ENCODE assay signal across 11 cellular contexts in genomic region chr11:116170526-116171120, GRCh38.
DNase-seq lines count a peak whose midpoint lies in the region; TF ChIP-seq lines count a peak whose summit lies in the region.
"Had no signal": no experiment of that assay in that cellular context is flagged by ENCODE, and none has a peak within 500 bp of the region (broad histone marks: within the 10 kb centered on the region; RNA-seq: fewer than 3 reads in every experiment).

No MANE protein-coding gene starts in this region.

- no peaks in the 10 kb centered on the region for H3K36me3 Mint-ChIP-seq in nephron progenitor cell (ENCODE audit: low read depth)

- no peak for TF ChIP-seq CTCF in HEK293 (tag by site-specific recombination; IDR thresholded peaks at IDR 0.05)
- TF ChIP-seq CTCF in WERI-Rb-1 (IDR thresholded peaks at IDR 0.05; ENCODE audit: low read depth, low read length), result peak; percentile 89
- peak; percentile 29 for TF ChIP-seq CTCF in nephron progenitor cell (IDR thresholded peaks at IDR 0.05)
- peak in 1 of 6 experiments; percentile 27 for TF ChIP-seq CTCF in esophagus squamous epithelium (IDR thresholded peaks at IDR 0.05)

- H3K27ac ChIP-seq in HEK293 (ENCODE audit: extremely low read depth, low read depth, low read length) (no peak overlapping the region), WERI-Rb-1 (no peak overlapping the region), esophagus squamous epithelium (no peak overlapping the region)
- H3K27ac ChIP-seq: HL-60, skin epidermis had no signal

- 45% methylated on average over 6 to 7 of the region's 8 CpGs for WGBS in esophagus squamous epithelium, 2 donors

- H3K4me1 ChIP-seq in HEK293 (ENCODE audit: control insufficient read depth, insufficient read depth, low read length) (no peaks in the 10 kb centered on the region), esophagus squamous epithelium (no peaks in the 10 kb centered on the region)

- DNase-seq in NCI-H2196 (lab: John Stamatoyannopoulos, UW; ENCODE audit: unreplicated experiment), result peak; percentile 7
- DNase-seq in NCI-H2196 treated with DMSO at 0.1 percent for 48 hours (lab: John Stamatoyannopoulos, UW; ENCODE audit: unreplicated experiment), result no peak
- peak; percentile 74 for DNase-seq in WERI-Rb-1
- DNase-seq in nephron progenitor cell, result no peak
- no peak for DNase-seq in amniotic stem cell (lab: John Stamatoyannopoulos, UW)
- no peak for DNase-seq in medulla oblongata (ENCODE audit: extremely low spot score)
- no peak for DNase-seq in esophagus squamous epithelium (lab: John Stamatoyannopoulos, UW)
- DNase-seq: stimulated activated CD8-positive, alpha-beta memory T cell treated with anti-CD3 and anti-CD28 coated beads, Interleukin-4, amount 100 ng/mL, for 48 hours had no signal

- H3K27ac Mint-ChIP-seq in nephron progenitor cell, result no peak overlapping the region

- H3K4me3 Mint-ChIP-seq in nephron progenitor cell, result no peak overlapping the region

- H3K4me1 Mint-ChIP-seq in nephron progenitor cell, result peaks cover 47% of the 10 kb centered on the region

- CTCF ChIA-PET in HEK293 (lab: Yijun Ruan, JAX), result interaction anchor here (0.6 to 1.5 kb wide), 4 partner anchors 44 to 218 kb away, joined by 3 read pairs; no protein-coding TSS in a partner anchor

- intact Hi-C loops in esophagus squamous epithelium (cut with DNase I), result no loop called here

- H3K27me3 ChIP-seq in WERI-Rb-1 (ENCODE audit: insufficient read depth, low read depth, severe bottlenecking) (no peaks in the 10 kb centered on the region), esophagus squamous epithelium (peaks cover 0 to 10% (median 0%) of the 10 kb centered on the region in 4 donors)

- POLR2A ChIA-PET in HEK293 (lab: Yijun Ruan, JAX), result no interaction called here

- H3K4me3 ChIP-seq in HEK293 (ENCODE audit: low read depth, low read length) (no peak overlapping the region), WERI-Rb-1 (ENCODE audit: low read depth, low read length) (no peak overlapping the region), esophagus squamous epithelium (no peak overlapping the region)
- H3K4me3 ChIP-seq: skin epidermis had no signal

- no peaks in the 10 kb centered on the region for H3K36me3 ChIP-seq in HEK293 (ENCODE audit: control insufficient read depth in 2 of 2, insufficient read depth in 1 of 2, low read length in 2 of 2)
- no peaks in the 10 kb centered on the region for H3K36me3 ChIP-seq in WERI-Rb-1
- no peaks in the 10 kb centered on the region for H3K36me3 ChIP-seq in esophagus squamous epithelium

- no peak for TF ChIP-seq POLR2A in esophagus squamous epithelium (IDR thresholded peaks at IDR 0.05)

- H3K9me3 Mint-ChIP-seq in nephron progenitor cell, result no peaks in the 10 kb centered on the region

- H3K9me3 ChIP-seq in HEK293 (ENCODE audit: control insufficient read depth, insufficient read depth, low read depth, low read length) (no peaks in the 10 kb centered on the region), WERI-Rb-1 (ENCODE audit: severe bottlenecking) (no peaks in the 10 kb centered on the region), esophagus squamous epithelium (no peaks in the 10 kb centered on the region)

- peaks cover 6% of the 10 kb centered on the region for H3K27me3 Mint-ChIP-seq in nephron progenitor cell (ENCODE audit: low read depth, poor library complexity)

TF ChIP-seq in HEK293, 187 proteins besides CTCF, POLR2A, EP300 and RAD21:
- no peak for TF ChIP-seq ZNF394 (tag by site-specific recombination; IDR thresholded peaks at IDR 0.05; ENCODE audit: borderline replicate concordance)
- TF ChIP-seq PRDM1 (tag by site-specific recombination; IDR thresholded peaks at IDR 0.05), result no peak
- TF ChIP-seq MZF1 (tag by site-specific recombination; IDR thresholded peaks at IDR 0.05; ENCODE audit: borderline replicate concordance), result peak; percentile 26; the same call in 1 of the 2 replicates
- TF ChIP-seq ZNF571 (tag by site-specific recombination; IDR thresholded peaks at IDR 0.05), result no peak
- TF ChIP-seq PBX3 (CRISPR knock-in tag; IDR thresholded peaks at IDR 0.05), result no peak
- TF ChIP-seq ZNF354C (tag by site-specific recombination; IDR thresholded peaks at IDR 0.05; ENCODE audit: borderline replicate concordance, low read depth), result no peak

Comparison
In these comparisons a context has a peak if more than half of its experiments do, and no peak if none do; other contexts are left out.
1. DNase-seq: peak in NCI-H2196 (single experiment) and WERI-Rb-1 (single experiment); none in NCI-H2196 treated with DMSO at 0.1 percent for 48 hours (single experiment), nephron progenitor cell (single experiment), amniotic stem cell (single experiment), medulla oblongata (single experiment) and esophagus squamous epithelium (single experiment).